ENCODE assay signal across 30 cellular contexts in the genomic region with DNA sequence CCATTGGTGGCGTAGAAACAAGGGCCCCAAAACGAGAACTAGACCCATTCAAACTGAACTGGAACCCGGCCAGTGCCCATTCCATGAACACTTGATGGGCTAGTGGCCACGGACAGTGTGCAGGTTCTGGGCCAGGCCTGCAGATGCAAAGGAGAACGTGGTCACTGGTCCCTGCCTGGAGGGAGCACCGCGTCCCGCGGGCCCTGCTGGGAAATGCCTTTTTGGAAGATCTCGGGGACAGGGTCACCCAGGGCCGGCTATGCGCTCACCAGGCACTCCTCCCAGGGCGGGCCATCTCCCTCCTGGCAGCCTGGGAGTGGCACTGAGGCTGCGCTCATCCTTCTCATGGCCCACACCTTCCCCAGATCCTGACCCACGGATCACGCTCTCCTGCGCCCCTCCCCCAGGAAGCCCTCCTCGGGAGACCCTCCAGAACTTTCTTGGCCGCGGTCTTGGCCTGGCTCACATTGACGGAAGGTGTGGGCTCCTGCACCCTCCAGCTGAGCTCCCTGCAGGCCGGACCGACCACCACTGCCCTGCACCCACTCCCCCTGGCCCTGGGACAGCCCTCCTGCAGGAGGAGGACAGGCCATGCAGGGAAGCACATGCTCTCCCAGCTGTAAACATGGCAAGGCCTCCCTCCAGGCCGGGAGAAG. TPM values are rescaled to one million over a fixed set of nuclear protein-coding genes. Genes with fewer than 3 reads are reported as not detected.
"Had no signal": no experiment of that assay in that cellular context is flagged by ENCODE, and none has a peak within 500 bp of the region (broad histone marks: within the 10 kb centered on the region; RNA-seq: fewer than 3 reads in every experiment).

No MANE protein-coding gene starts in this region.

- ATAC-seq: activated CD4-positive, alpha-beta T cell treated with anti-CD3 and anti-CD28 coated beads for 36 hours; activated CD8-positive, alpha-beta memory T cell treated with anti-CD3 and anti-CD28 coated beads, Interleukin-2, amount 10 ng/mL, durations not matched to agents 7 days and 5 days; activated CD8-positive, alpha-beta T cell treated with anti-CD3 and anti-CD28 coated beads, Interleukin-2, amount 10 ng/mL, durations not matched to agents 7 days and 5 days; activated naive CD8-positive, alpha-beta T cell treated with anti-CD3 and anti-CD28 coated beads, Interleukin-2, amount 50 U/mL, for 24 hours; heart right ventricle; left lung; lower lobe of right lung; naive thymus-derived CD8-positive, alpha-beta T cell; stimulated activated memory B cell treated with anti-CD40 and anti-IgM and Interleukin-4, amounts not matched to agents 10 μg/mL and 1 μg/mL and 100 μg/mL, for 72 hours; stimulated activated naive CD8-positive, alpha-beta T cell treated with anti-CD3 and anti-CD28 coated beads, Interleukin-15, amount 100 ng/mL, for 72 hours had no signal

- H3K27ac ChIP-seq: esophagus muscularis mucosa, heart right ventricle, left lung, lower lobe of right lung, right atrium auricular region, vagina had no signal

- H3K27me3 ChIP-seq: right atrium auricular region had no signal

- H3K36me3 ChIP-seq: esophagus muscularis mucosa, heart right ventricle, left lung, lower lobe of right lung, right atrium auricular region, vagina had no signal

- H3K4me2 ChIP-seq: smooth muscle cell had no signal

- H3K9me3 ChIP-seq: esophagus muscularis mucosa, heart right ventricle, left lung, lower lobe of right lung, right atrium auricular region, vagina had no signal

- H3K4me3 ChIP-seq: esophagus muscularis mucosa, heart right ventricle, left lung, lower lobe of right lung, right atrium auricular region, smooth muscle cell, vagina had no signal

- DNase-seq: activated B cell treated with CpG ODN at 0.5 μM for 24 hours; activated CD4-positive, alpha-beta T cell treated with anti-CD3 and anti-CD28 coated beads for 36 hours; activated CD8-positive, alpha-beta memory T cell treated with anti-CD3 and anti-CD28 coated beads, Interleukin-2, amount 10 ng/mL, durations not matched to agents 7 days and 5 days; activated CD8-positive, alpha-beta T cell treated with anti-CD3 and anti-CD28 coated beads, Interleukin-2, amount 10 ng/mL, durations not matched to agents 7 days and 5 days; activated naive CD8-positive, alpha-beta T cell treated with anti-CD3 and anti-CD28 coated beads, Interleukin-2, amount 50 U/mL, for 24 hours; activated T-cell treated with anti-CD3 and anti-CD28 coated beads, Interleukin-2, amount 50 U/mL, for 48 hours; amygdala; caudate nucleus; cortex of kidney; foreskin melanocyte; heart right ventricle; lower lobe of right lung; mesenchymal stem cell; naive thymus-derived CD8-positive, alpha-beta T cell; occipital lobe; stimulated activated CD4-positive, alpha-beta T cell treated with anti-CD3 and anti-CD28 coated beads, Interleukin-1b, Interleukin-23, amount 100 ng/mL, for 48 hours; stimulated activated CD4-positive, alpha-beta T cell treated with anti-CD3 and anti-CD28 coated beads, Interleukin-4, amount 100 ng/mL, for 4 hours; stimulated activated CD8-positive, alpha-beta memory T cell treated with anti-CD3 and anti-CD28 coated beads, Interleukin-4, amount 100 ng/mL, for 48 hours; stimulated activated naive CD8-positive, alpha-beta T cell treated with anti-CD3 and anti-CD28 coated beads, Interleukin-15, amount 100 ng/mL, for 72 hours had no signal

RNA-seq across cellular contexts. Expression of a gene that starts 2.8 kb away (rescaled TPM):
- total RNA-seq: activated CD8-positive, alpha-beta memory T cell treated with anti-CD3 and anti-CD28 coated beads, Interleukin-2, amount 10 ng/mL, durations not matched to agents 7 days and 5 days had no signal

RNA-seq across cellular contexts. Expression of a gene that starts 33.2 kb away (rescaled TPM):
- total RNA-seq: chondrocyte, glomerular endothelial cell, neural crest cell, occipital lobe, smooth muscle cell had no signal
- polyA plus RNA-seq: smooth muscle cell had no signal

RNA-seq across cellular contexts. Expression of a gene that starts 38.7 kb away (rescaled TPM):
- total RNA-seq: activated B cell treated with CpG ODN at 0.5 μM for 24 hours; activated CD4-positive, alpha-beta T cell treated with anti-CD3 and anti-CD28 coated beads for 36 hours; activated CD8-positive, alpha-beta memory T cell treated with anti-CD3 and anti-CD28 coated beads, Interleukin-2, amount 10 ng/mL, durations not matched to agents 7 days and 5 days; activated CD8-positive, alpha-beta T cell treated with anti-CD3 and anti-CD28 coated beads, Interleukin-2, amount 10 ng/mL, durations not matched to agents 7 days and 5 days; activated T-helper 2 cell treated with anti-CD3 and anti-CD28 coated beads, Interferon-gamma antibody, Interleukin-2, Interleukin-4, amounts not matched to agents 10 μg/mL and 5 μg/mL and 100 μg/mL, durations not matched to agents 14 hours and 24 hours and 36 hours; chondrocyte; glomerular endothelial cell; naive thymus-derived CD8-positive, alpha-beta T cell; neural crest cell; occipital lobe; pulmonary artery endothelial cell; smooth muscle cell had no signal
- polyA plus RNA-seq: naive thymus-derived CD8-positive, alpha-beta T cell; smooth muscle cell had no signal

RNA-seq across cellular contexts. Expression of a gene that starts 46.9 kb away (rescaled TPM):
- total RNA-seq: activated B cell treated with CpG ODN at 0.5 μM for 24 hours had no signal
